15 cellular contexts compared by ENCODE assay signal in genomic region chr6:20333870-20334269, GRCh38.
A peak's percentile ranks its signal among the peaks of the same experiment; 100 is the strongest.
DNase-seq lines count a peak whose midpoint lies in the region; ATAC-seq lines count a peak whose summit lies in the region.
"Had no signal": no experiment of that assay in that cellular context is flagged by ENCODE, and none has a peak within 500 bp of the region (broad histone marks: within the 10 kb centered on the region; RNA-seq: fewer than 3 reads in every experiment).

No MANE protein-coding gene starts in this region.

- H3K27me3 Mint-ChIP-seq in activated T-helper 2 cell treated with anti-CD3 and anti-CD28 coated beads, Interferon-gamma antibody, Interleukin-2, Interleukin-4, amounts not matched to agents 10 μg/mL and 5 μg/mL and 100 μg/mL, durations not matched to agents 14 hours and 24 hours and 36 hours (ENCODE audit: low read depth), result peaks cover 12% of the 10 kb centered on the region

- no peak overlapping the region for H3K4me3 Mint-ChIP-seq in activated T-helper 2 cell treated with anti-CD3 and anti-CD28 coated beads, Interferon-gamma antibody, Interleukin-2, Interleukin-4, amounts not matched to agents 10 μg/mL and 5 μg/mL and 100 μg/mL, durations not matched to agents 14 hours and 24 hours and 36 hours (ENCODE audit: low read depth)
- H3K4me3 Mint-ChIP-seq: CD14-positive monocyte had no signal

- intact Hi-C loops in activated T-helper 2 cell treated with anti-CD3 and anti-CD28 coated beads, Interferon-gamma antibody, Interleukin-2, Interleukin-4, amounts not matched to agents 10 μg/mL and 5 μg/mL and 100 μg/mL, durations not matched to agents 14 hours and 24 hours and 36 hours (cut with micrococcal nuclease), result loop anchor here (2.0 kb wide), 1 partner anchor 33 kb away; no protein-coding TSS in a partner anchor
- intact Hi-C loops in Right ventricle myocardium superior (cut with DNase I), result no loop called here

- H3K4me1 Mint-ChIP-seq in activated T-helper 2 cell treated with anti-CD3 and anti-CD28 coated beads, Interferon-gamma antibody, Interleukin-2, Interleukin-4, amounts not matched to agents 10 μg/mL and 5 μg/mL and 100 μg/mL, durations not matched to agents 14 hours and 24 hours and 36 hours (ENCODE audit: low read depth), result peaks cover 39% of the 10 kb centered on the region

- DNase-seq in DMS53 (lab: John Stamatoyannopoulos, UW) (peak; percentile 18), DMS53 treated with DMSO at 0.1 percent for 48 hours (lab: John Stamatoyannopoulos, UW; ENCODE audit: unreplicated experiment) (no peak), Right ventricle myocardium superior (no peak), left kidney (ENCODE audit: low read depth, low spot score) (peak; percentile 26), GM19238 (ENCODE audit: insufficient read length, low spot score) (no peak), activated gamma-delta T cell (lab: John Stamatoyannopoulos, UW) (no peak)
- DNase-seq in activated T-helper 2 cell treated with anti-CD3 and anti-CD28 coated beads, Interferon-gamma antibody, Interleukin-2, Interleukin-4, amounts not matched to agents 10 μg/mL and 5 μg/mL and 100 μg/mL, durations not matched to agents 14 hours and 24 hours and 36 hours (ENCODE audit: low spot score), result no peak
- DNase-seq: AML-193, NCI-H1092 treated with DMSO at 0.1 percent for 48 hours, NCI-H146, NCI-H2029 treated with DMSO at 0.1 percent for 48 hours, NCI-H524, PC-3 had no signal

- H3K36me3 Mint-ChIP-seq in activated T-helper 2 cell treated with anti-CD3 and anti-CD28 coated beads, Interferon-gamma antibody, Interleukin-2, Interleukin-4, amounts not matched to agents 10 μg/mL and 5 μg/mL and 100 μg/mL, durations not matched to agents 14 hours and 24 hours and 36 hours (ENCODE audit: low read depth), result peaks cover 18% of the 10 kb centered on the region
- H3K36me3 Mint-ChIP-seq: CD14-positive monocyte had no signal

- ATAC-seq in Right ventricle myocardium superior (ENCODE audit: poor library complexity) (peak; percentile 55), GM19397 (IDR thresholded peaks at IDR 0.05; ENCODE audit: unreplicated experiment) (no peak)
- ATAC-seq: PC-3 had no signal

- peaks cover 4% of the 10 kb centered on the region for H3K9me3 Mint-ChIP-seq in activated T-helper 2 cell treated with anti-CD3 and anti-CD28 coated beads, Interferon-gamma antibody, Interleukin-2, Interleukin-4, amounts not matched to agents 10 μg/mL and 5 μg/mL and 100 μg/mL, durations not matched to agents 14 hours and 24 hours and 36 hours

- H3K27ac Mint-ChIP-seq in activated T-helper 2 cell treated with anti-CD3 and anti-CD28 coated beads, Interferon-gamma antibody, Interleukin-2, Interleukin-4, amounts not matched to agents 10 μg/mL and 5 μg/mL and 100 μg/mL, durations not matched to agents 14 hours and 24 hours and 36 hours, result peak overlapping the region; percentile 47
- H3K27ac Mint-ChIP-seq: CD14-positive monocyte had no signal

Comparison
In these comparisons a context has a peak if more than half of its experiments do, and no peak if none do; other contexts are left out.
1. DNase-seq: peak in DMS53 (single experiment) and left kidney (single experiment); none in DMS53 treated with DMSO at 0.1 percent for 48 hours (single experiment), activated T-helper 2 cell treated with anti-CD3 and anti-CD28 coated beads, Interferon-gamma antibody, Interleukin-2, Interleukin-4, amounts not matched to agents 10 μg/mL and 5 μg/mL and 100 μg/mL, durations not matched to agents 14 hours and 24 hours and 36 hours (single experiment), Right ventricle myocardium superior (single experiment), GM19238 (single experiment) and activated gamma-delta T cell (single experiment).